Comparison of ENCODE assay signal across 10 cellular contexts in the genomic region with DNA sequence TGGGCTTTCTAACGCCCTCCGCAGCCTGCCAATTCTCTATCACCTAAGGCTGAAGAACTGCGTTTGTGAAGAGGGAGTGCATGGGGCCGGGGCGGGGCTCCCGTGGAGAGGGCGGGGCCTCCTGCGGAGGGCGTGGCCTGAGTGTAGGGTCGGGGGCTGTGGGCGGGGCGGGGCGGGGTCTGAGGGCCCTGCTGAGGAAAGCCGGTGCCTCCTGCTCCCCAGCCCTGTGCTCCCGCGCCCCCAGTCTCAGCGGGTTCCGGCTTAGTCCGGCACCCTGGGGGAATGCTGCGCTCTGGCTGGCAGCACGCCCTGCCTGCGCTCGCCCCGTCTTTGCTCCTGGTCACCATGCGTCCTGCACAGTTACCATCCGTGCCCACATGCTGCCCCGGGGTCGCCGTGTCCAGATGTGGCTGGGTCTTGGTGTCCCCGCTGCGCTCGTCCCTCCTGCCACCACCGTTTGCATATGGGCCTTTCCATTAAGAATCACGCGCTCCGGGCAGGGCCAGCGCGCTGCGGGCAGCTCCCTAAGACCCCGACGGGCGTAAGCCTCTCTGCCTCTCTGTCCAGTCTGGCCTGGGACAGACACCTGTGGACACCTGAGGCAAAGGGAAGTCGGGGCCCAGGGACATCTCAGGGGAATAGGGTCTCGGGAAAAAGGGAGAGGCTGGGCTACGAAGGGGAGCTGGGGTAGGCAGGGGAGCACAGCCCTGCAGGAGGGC.
DNase-seq lines count a peak whose midpoint lies in the region; ATAC-seq, FAIRE-seq and TF ChIP-seq lines count a peak whose summit lies in the region.
"Had no signal": no experiment of that assay in that cellular context is flagged by ENCODE, and none has a peak within 500 bp of the region (broad histone marks: within the 10 kb centered on the region; RNA-seq: fewer than 3 reads in every experiment).

No MANE protein-coding gene starts in this region.

- no peak for FAIRE-seq in D721Med (lab: Jason Lieb, UNC)
- FAIRE-seq: endothelial cell of umbilical vein had no signal

- H3K9me3 ChIP-seq in iPS DF 6.9 (ENCODE audit: control insufficient read depth, insufficient read depth, low read length): no peaks in the 10 kb centered on the region

- no peaks in the 10 kb centered on the region for H3K36me3 ChIP-seq in iPS DF 6.9 (ENCODE audit: control insufficient read depth, insufficient read depth, low read length)

- no CpG with 5 or more reads among the region's 45 CpGs for WGBS in iPS DF 6.9 (ENCODE audit: insufficient coverage, insufficient read length)

- no peak overlapping the region for H3K27ac ChIP-seq in iPS DF 6.9 (ENCODE audit: low read length)

- DNase-seq in ELF-1 (ENCODE audit: low read depth, low spot score) (peak; percentile 71), iPS DF 6.9 (ENCODE audit: low read depth, low spot score) (no peak), D721Med (ENCODE audit: insufficient read length, low spot score) (no peak), omental fat pad (ENCODE audit: low spot score) (no peak)
- DNase-seq in activated CD8-positive, alpha-beta memory T cell treated with anti-CD3 and anti-CD28 coated beads, Interleukin-2, amount 50 U/mL, for 48 hours: peak; percentile 72
- peak; percentile 40 to 47 for DNase-seq in stimulated activated CD4-positive, alpha-beta T cell treated with anti-CD3 and anti-CD28 coated beads, Interleukin-2, amount 100 ng/mL, for 48 hours
- DNase-seq: NCI-H2171 treated with DMSO at 0.1 percent for 48 hours had no signal

- H3K4me3 ChIP-seq in iPS DF 6.9 (ENCODE audit: low read length): peak overlapping the region; percentile 62; the same call in 1 of the 2 replicates

- peaks cover 2% of the 10 kb centered on the region; the same call in 1 of the 2 replicates for H3K4me1 ChIP-seq in iPS DF 6.9 (ENCODE audit: control insufficient read depth, insufficient read depth, low read length)

- ATAC-seq in HG03280 (IDR thresholded peaks at IDR 0.05; ENCODE audit: unreplicated experiment) (no peak), HG03039 (IDR thresholded peaks at IDR 0.05; ENCODE audit: unreplicated experiment) (no peak), omental fat pad (ENCODE audit: low FRiP score) (no peak)

- H3K27me3 ChIP-seq in iPS DF 6.9 (ENCODE audit: control insufficient read depth, insufficient read depth, low read length): peaks cover 5% of the 10 kb centered on the region; the same call in 1 of the 2 replicates

- TF ChIP-seq CTCF in D721Med (IDR thresholded peaks at IDR 0.05; ENCODE audit: insufficient read depth, missing control alignments) (no peak), omental fat pad (IDR thresholded peaks at IDR 0.05) (no peak)

Comparison
In these comparisons a context has a peak if more than half of its experiments do, and no peak if none do; other contexts are left out.
1. DNase-seq: peak in ELF-1 (single experiment), activated CD8-positive, alpha-beta memory T cell treated with anti-CD3 and anti-CD28 coated beads, Interleukin-2, amount 50 U/mL, for 48 hours (single experiment) and stimulated activated CD4-positive, alpha-beta T cell treated with anti-CD3 and anti-CD28 coated beads, Interleukin-2, amount 100 ng/mL, for 48 hours (2 of 2); none in iPS DF 6.9 (single experiment), D721Med (single experiment) and omental fat pad (single experiment).